ENCODE assay signal across 15 cellular contexts in genomic region chr14:102297436-102298170, GRCh38. TPM values are rescaled to one million over a fixed set of nuclear protein-coding genes. Genes with fewer than 3 reads are reported as not detected.
DNase-seq lines count a peak whose midpoint lies in the region; ATAC-seq and TF ChIP-seq lines count a peak whose summit lies in the region.
"Had no signal": no experiment of that assay in that cellular context is flagged by ENCODE, and none has a peak within 500 bp of the region (broad histone marks: within the 10 kb centered on the region; RNA-seq: fewer than 3 reads in every experiment).

No MANE protein-coding gene starts in this region.

- H2BK5ac ChIP-seq in neuronal stem cell (ENCODE audit: low read length): no peak overlapping the region

- H4K8ac ChIP-seq in neuronal stem cell (ENCODE audit: low read depth, low read length): no peak overlapping the region

- ATAC-seq in HG03469 (IDR thresholded peaks at IDR 0.05; ENCODE audit: unreplicated experiment): no peak
- no peak for ATAC-seq in GM21576 (IDR thresholded peaks at IDR 0.05; ENCODE audit: unreplicated experiment)
- ATAC-seq: CD8-positive, alpha-beta T cell had no signal

- H3K36me3 ChIP-seq in neuronal stem cell (replicated peaks in 1 of 2; ENCODE audit: control insufficient read depth in 2 of 2, insufficient read depth in 2 of 2, low read length in 2 of 2): no peaks in the 10 kb centered on the region
- H3K36me3 ChIP-seq: BLaER1, HAP-1 had no signal

- H2BK12ac ChIP-seq in neuronal stem cell (ENCODE audit: low read length): peak overlapping the region; percentile 22

- H3K27me3 ChIP-seq in neuronal stem cell (ENCODE audit: control insufficient read depth in 3 of 3, insufficient read depth in 3 of 3, low read depth in 1 of 3, low read length in 3 of 3): no peaks in the 10 kb centered on the region
- H3K27me3 ChIP-seq: BLaER1 had no signal

- no peak overlapping the region for H2BK120ac ChIP-seq in neuronal stem cell (ENCODE audit: low read depth, low read length)

- no peak overlapping the region for H3K27ac ChIP-seq in coronary artery
- H3K27ac ChIP-seq in neuronal stem cell (replicated peaks; ENCODE audit: low read length): no peak overlapping the region
- H3K27ac ChIP-seq: BLaER1, HL-60 had no signal

- no peak overlapping the region for H3K4me2 ChIP-seq in neuronal stem cell (ENCODE audit: insufficient read depth, low read length, poor library complexity, severe bottlenecking)
- H3K4me2 ChIP-seq: BLaER1 had no signal

- H3K9me3 ChIP-seq in neuronal stem cell (replicated peaks in 1 of 2; ENCODE audit: control insufficient read depth in 2 of 2, insufficient read depth in 1 of 2, low read depth in 1 of 2, low read length in 2 of 2): peaks cover 0 to 1% of the 10 kb centered on the region in 2 donors
- H3K9me3 ChIP-seq: HAP-1 had no signal

- H3K23ac ChIP-seq in neuronal stem cell (ENCODE audit: low read depth, low read length, poor library complexity): peak overlapping the region; percentile 65

- H3K18ac ChIP-seq in neuronal stem cell (ENCODE audit: low read length): no peak overlapping the region

- no peak overlapping the region for H4K91ac ChIP-seq in neuronal stem cell (ENCODE audit: low read depth, low read length, poor library complexity)

- DNase-seq in activated effector memory CD4-positive, alpha-beta T cell treated with anti-CD3 and anti-CD28 coated beads, Interleukin-2, amount 50 U/mL, for 16 hours: peak; percentile 49
- DNase-seq in activated effector memory CD4-positive, alpha-beta T cell treated with Interleukin-2 at 50 U/mL for 16 hours: no peak
- DNase-seq in coronary artery (ENCODE audit: low spot score) (peak; percentile 67), neuronal stem cell (ENCODE audit: low spot score) (no peak), NCI-H1092 treated with DMSO at 0.1 percent for 48 hours (lab: John Stamatoyannopoulos, UW) (no peak)
- DNase-seq: 8988T; Calu3; CD8-positive, alpha-beta T cell; DMS79 treated with DMSO at 0.1 percent for 48 hours; GF-D8 had no signal

- no peaks in the 10 kb centered on the region for H3K79me1 ChIP-seq in neuronal stem cell (ENCODE audit: low read depth, low read length)

- no peak for TF ChIP-seq CTCF in coronary artery (IDR thresholded peaks at IDR 0.05)

- no peak overlapping the region for H2BK15ac ChIP-seq in neuronal stem cell (ENCODE audit: low read length)

- H2AFZ ChIP-seq in neuronal stem cell (ENCODE audit: low read length): no peak overlapping the region

- H3K4ac ChIP-seq in neuronal stem cell (ENCODE audit: low read length): no peak overlapping the region

- H3K4me3 ChIP-seq in coronary artery (no peak overlapping the region), neuronal stem cell (ENCODE audit: low read length in 2 of 2) (no peak overlapping the region)
- H3K4me3 ChIP-seq: BLaER1, HAP-1 had no signal

- no peaks in the 10 kb centered on the region for H3K4me1 ChIP-seq in neuronal stem cell (ENCODE audit: control insufficient read depth in 2 of 2, insufficient read depth in 1 of 2, low read depth in 1 of 2, low read length in 2 of 2)
- H3K4me1 ChIP-seq: BLaER1 had no signal

- no peak overlapping the region for H3K14ac ChIP-seq in neuronal stem cell (ENCODE audit: low read length)

- H3K9ac ChIP-seq in neuronal stem cell (ENCODE audit: low read depth, low read length, poor library complexity): no peak overlapping the region
- H3K9ac ChIP-seq: BLaER1 had no signal

- WGBS in neuronal stem cell (ENCODE audit: extremely low coverage in 2 of 2, insufficient read length in 2 of 2, insufficient replicate concordance in 1 of 2), 2 donors: no CpG with 5 or more reads among the region's 33 CpGs

- H2AK5ac ChIP-seq in neuronal stem cell (ENCODE audit: low read depth, low read length): no peak overlapping the region

RNA-seq across cellular contexts. Expression of gene MOK, which starts 7.4 kb away (rescaled TPM):
- polyA plus RNA-seq in neuronal stem cell (2013, experiment 1 of 2): 9.5 TPM
- 9.4 TPM for polyA plus RNA-seq in neuronal stem cell (2013, experiment 2 of 2)

RNA-seq across cellular contexts. Expression of gene ZNF839, which starts 21.9 kb away (rescaled TPM):
- polyA plus RNA-seq in neuronal stem cell (2013, experiment 1 of 2): 8.2 TPM
- polyA plus RNA-seq in neuronal stem cell (2013, experiment 2 of 2): 8.3 TPM

Comparison
In these comparisons a context has a peak if more than half of its experiments do, and no peak if none do; other contexts are left out.
1. DNase-seq: peak in activated effector memory CD4-positive, alpha-beta T cell treated with anti-CD3 and anti-CD28 coated beads, Interleukin-2, amount 50 U/mL, for 16 hours (single experiment) and coronary artery (single experiment); none in activated effector memory CD4-positive, alpha-beta T cell treated with Interleukin-2 at 50 U/mL for 16 hours (single experiment), neuronal stem cell (single experiment) and NCI-H1092 treated with DMSO at 0.1 percent for 48 hours (single experiment).